In genomic region chr21:32329776-32330175, GRCh38 we compare ENCODE assay signal across 1 cellular context.
TF ChIP-seq lines count a peak whose summit lies in the region.

No MANE protein-coding gene starts in this region.

TF ChIP-seq in IMR-90, 13 proteins besides CTCF, POLR2A, EP300 and RAD21 (continued from another document):
- TF ChIP-seq USF2 (IDR thresholded peaks at IDR 0.05; ENCODE audit: low read depth, low read length): no peak
- no peak for TF ChIP-seq BHLHE40 (IDR thresholded peaks at IDR 0.05; ENCODE audit: low read depth, low read length)
- TF ChIP-seq RCOR1 (IDR thresholded peaks at IDR 0.05; ENCODE audit: insufficient replicate concordance, low read length): no peak
- TF ChIP-seq MAFK (IDR thresholded peaks at IDR 0.05; ENCODE audit: low read depth, low read length): no peak
- no peak for TF ChIP-seq SMC3 (IDR thresholded peaks at IDR 0.05; ENCODE audit: low read depth, low read length)
TF ChIP-seq in IMR-90: peak in this region for 0.
